12 cellular contexts compared by ENCODE assay signal in the genomic region with DNA sequence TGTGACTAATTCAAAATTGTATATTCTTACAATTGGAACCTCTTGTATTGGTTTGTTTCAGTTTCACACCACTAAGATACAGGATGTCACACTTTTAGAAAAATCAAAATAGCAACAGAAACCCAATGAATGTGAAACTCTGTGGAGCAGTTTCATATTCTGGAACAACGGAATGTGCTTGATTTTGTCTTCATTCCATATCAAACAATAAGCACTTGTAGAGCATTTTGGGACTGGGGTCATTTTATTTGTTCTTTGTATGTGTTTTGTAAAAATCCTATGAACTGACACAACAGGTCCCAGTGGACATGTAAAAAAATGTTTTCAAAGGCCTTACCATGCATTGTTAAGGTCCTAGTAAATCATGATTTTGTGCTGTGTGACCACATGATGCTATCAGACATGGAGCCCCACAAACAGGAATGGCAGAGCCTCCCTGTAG.
DNase-seq lines count a peak whose midpoint lies in the region; ATAC-seq and TF ChIP-seq lines count a peak whose summit lies in the region.
"Had no signal": no experiment of that assay in that cellular context is flagged by ENCODE, and none has a peak within 500 bp of the region (broad histone marks: within the 10 kb centered on the region; RNA-seq: fewer than 3 reads in every experiment).

No MANE protein-coding gene starts in this region.

- H3K9me2 ChIP-seq in GM23248 (ENCODE audit: insufficient read depth) (no peaks in the 10 kb centered on the region), SK-N-SH (no peaks in the 10 kb centered on the region)

- H2AFZ ChIP-seq in GM23248 (0 out of 2 replicates have a peak overlapping the region, but pooled peaks have one; percentile 7), SK-N-SH (ENCODE audit: low read depth) (no peak overlapping the region)

- H3K9me3 ChIP-seq in GM23248 (ENCODE audit: low read depth): no peaks in the 10 kb centered on the region
- no peaks in the 10 kb centered on the region for H3K9me3 ChIP-seq in SK-N-SH

- H3K4me1 Mint-ChIP-seq in stimulated activated naive CD8-positive, alpha-beta T cell treated with anti-CD3 and anti-CD28 coated beads, Interleukin-15, amount 100 ng/mL, for 72 hours: no peaks in the 10 kb centered on the region

- CTCF ChIA-PET in SK-N-SH (lab: Yijun Ruan, JAX): no interaction called here

- no peak overlapping the region for H3K27ac Mint-ChIP-seq in stimulated activated naive CD8-positive, alpha-beta T cell treated with anti-CD3 and anti-CD28 coated beads, Interleukin-15, amount 100 ng/mL, for 72 hours
- H3K27ac Mint-ChIP-seq: activated naive CD4-positive, alpha-beta T cell treated with anti-CD3 and anti-CD28 coated beads, Interleukin-2, amount 50 U/mL, for 72 hours; naive thymus-derived CD8-positive, alpha-beta T cell had no signal

- TF ChIP-seq RAD21 in SK-N-SH (IDR thresholded peaks at IDR 0.05; ENCODE audit: low read length): no peak

- DNase-seq in GM23248 (no peak), medulla oblongata (ENCODE audit: extremely low spot score) (peak; percentile 12), SK-N-SH (no peak), midbrain (lab: John Stamatoyannopoulos, UW) (no peak)
- no peak for DNase-seq in stimulated activated naive CD8-positive, alpha-beta T cell treated with anti-CD3 and anti-CD28 coated beads, Interleukin-15, amount 100 ng/mL, for 72 hours
- DNase-seq: effector CD8-positive, alpha-beta T cell; naive thymus-derived CD8-positive, alpha-beta T cell; WERI-Rb-1 had no signal

- H3K27me3 ChIP-seq in GM23248 (replicated peaks; ENCODE audit: insufficient read depth) (no peaks in the 10 kb centered on the region), SK-N-SH (ENCODE audit: insufficient read depth) (no peaks in the 10 kb centered on the region)

- ATAC-seq in GM18907 (IDR thresholded peaks at IDR 0.05; ENCODE audit: unreplicated experiment): peak; percentile 88
- ATAC-seq in HG03378 (IDR thresholded peaks at IDR 0.05; ENCODE audit: unreplicated experiment): peak; percentile 98
- no peak for ATAC-seq in HG02840 (IDR thresholded peaks at IDR 0.05; ENCODE audit: low FRiP score, unreplicated experiment)
- no peak for ATAC-seq in stimulated activated naive CD8-positive, alpha-beta T cell treated with anti-CD3 and anti-CD28 coated beads, Interleukin-15, amount 100 ng/mL, for 72 hours
- ATAC-seq: activated naive CD4-positive, alpha-beta T cell treated with anti-CD3 and anti-CD28 coated beads, Interleukin-2, amount 50 U/mL, for 72 hours; naive thymus-derived CD8-positive, alpha-beta T cell had no signal

- H3K27me3 Mint-ChIP-seq in stimulated activated naive CD8-positive, alpha-beta T cell treated with anti-CD3 and anti-CD28 coated beads, Interleukin-15, amount 100 ng/mL, for 72 hours: no peaks in the 10 kb centered on the region

- H3K79me2 ChIP-seq in GM23248 (ENCODE audit: insufficient read depth) (no peaks in the 10 kb centered on the region), SK-N-SH (ENCODE audit: insufficient read depth) (no peaks in the 10 kb centered on the region)

- peak overlapping the region; percentile 27 for H3K4me2 ChIP-seq in GM23248 (ENCODE audit: unreplicated experiment)
- no peak overlapping the region for H3K4me2 ChIP-seq in SK-N-SH

- peaks cover 0 to 11% of the 10 kb centered on the region in 2 donors for H3K9me3 Mint-ChIP-seq in stimulated activated naive CD8-positive, alpha-beta T cell treated with anti-CD3 and anti-CD28 coated beads, Interleukin-15, amount 100 ng/mL, for 72 hours

- H3K4me1 ChIP-seq in GM23248 (ENCODE audit: insufficient read depth): peaks cover 18% of the 10 kb centered on the region
- H3K4me1 ChIP-seq in SK-N-SH (ENCODE audit: control insufficient read depth in 1 of 2, insufficient read depth in 2 of 2, low read depth in 1 of 2, low read length in 1 of 2): peaks cover under 1 to 4% of the 10 kb centered on the region in 2 experiments; a peak in 1 of 4 replicates

- no peak overlapping the region for H3K4me3 Mint-ChIP-seq in stimulated activated naive CD8-positive, alpha-beta T cell treated with anti-CD3 and anti-CD28 coated beads, Interleukin-15, amount 100 ng/mL, for 72 hours
- H3K4me3 Mint-ChIP-seq: naive thymus-derived CD8-positive, alpha-beta T cell had no signal

- H3K9ac ChIP-seq in GM23248: no peak overlapping the region
- no peak overlapping the region for H3K9ac ChIP-seq in SK-N-SH

- H4K20me1 ChIP-seq in GM23248 (ENCODE audit: insufficient read depth) (no peaks in the 10 kb centered on the region), SK-N-SH (ENCODE audit: insufficient read depth) (no peaks in the 10 kb centered on the region)

- H3K4me3 ChIP-seq in GM23248 (no peak overlapping the region), SK-N-SH (ENCODE audit: low read depth in 2 of 2, low read length in 1 of 2) (no peak overlapping the region)

- H3K27ac ChIP-seq in GM23248 (peak overlapping the region; percentile 42), SK-N-SH (ENCODE audit: low read depth in 2 of 2, low read length in 1 of 2) (no peak overlapping the region)
- H3K27ac ChIP-seq: WERI-Rb-1 had no signal

- POLR2A ChIA-PET in SK-N-SH (lab: Yijun Ruan, JAX): no interaction called here

- no peak for TF ChIP-seq EP300 in SK-N-SH (IDR thresholded peaks at IDR 0.05; ENCODE audit: borderline replicate concordance in 1 of 2, low read depth in 1 of 2, low read length in 1 of 2)

- no peak for TF ChIP-seq CTCF in SK-N-SH (IDR thresholded peaks at IDR 0.05)

- WGBS in GM23248 (ENCODE audit: low coverage in 1 of 2, low lambda C conversion rate in 2 of 2, missing lambda C conversion rate in 2 of 2), 2 experiments: 42 to 50% methylated on average over 1 of the region's 1 CpG
- 95% methylated on average over 1 of the region's 1 CpG for WGBS in SK-N-SH (ENCODE audit: low lambda C conversion rate)

- H3K36me3 ChIP-seq in GM23248 (ENCODE audit: low read depth): no peaks in the 10 kb centered on the region
- H3K36me3 ChIP-seq in SK-N-SH (replicated peaks in 1 of 2; ENCODE audit: control insufficient read depth in 1 of 2, insufficient read depth in 2 of 2, low read length in 1 of 2): no peaks in the 10 kb centered on the region
- H3K36me3 ChIP-seq: WERI-Rb-1 had no signal

- in situ Hi-C loops in GM23248 (cut with MboI): no loop called here

- peaks cover 11% of the 10 kb centered on the region for H3F3A ChIP-seq in GM23248 (ENCODE audit: insufficient read depth)
- H3F3A ChIP-seq in SK-N-SH (replicated peaks; ENCODE audit: insufficient read depth): no peaks in the 10 kb centered on the region

TF ChIP-seq in SK-N-SH, 30 proteins besides CTCF, POLR2A, EP300 and RAD21 (continues in another document):
- no peak for TF ChIP-seq TAF1 (IDR thresholded peaks at IDR 0.05; ENCODE audit: borderline replicate concordance, low read depth, low read length)
- TF ChIP-seq, protein P1, sequence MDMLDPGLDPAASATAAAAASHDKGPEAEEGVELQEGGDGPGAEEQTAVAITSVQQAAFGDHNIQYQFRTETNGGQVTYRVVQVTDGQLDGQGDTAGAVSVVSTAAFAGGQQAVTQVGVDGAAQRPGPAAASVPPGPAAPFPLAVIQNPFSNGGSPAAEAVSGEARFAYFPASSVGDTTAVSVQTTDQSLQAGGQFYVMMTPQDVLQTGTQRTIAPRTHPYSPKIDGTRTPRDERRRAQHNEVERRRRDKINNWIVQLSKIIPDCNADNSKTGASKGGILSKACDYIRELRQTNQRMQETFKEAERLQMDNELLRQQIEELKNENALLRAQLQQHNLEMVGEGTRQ (IDR thresholded peaks at IDR 0.05; ENCODE audit: borderline replicate concordance, low read depth, low read length): no peak
- TF ChIP-seq ELF1 (IDR thresholded peaks at IDR 0.05): no peak
- TF ChIP-seq, protein P2, sequence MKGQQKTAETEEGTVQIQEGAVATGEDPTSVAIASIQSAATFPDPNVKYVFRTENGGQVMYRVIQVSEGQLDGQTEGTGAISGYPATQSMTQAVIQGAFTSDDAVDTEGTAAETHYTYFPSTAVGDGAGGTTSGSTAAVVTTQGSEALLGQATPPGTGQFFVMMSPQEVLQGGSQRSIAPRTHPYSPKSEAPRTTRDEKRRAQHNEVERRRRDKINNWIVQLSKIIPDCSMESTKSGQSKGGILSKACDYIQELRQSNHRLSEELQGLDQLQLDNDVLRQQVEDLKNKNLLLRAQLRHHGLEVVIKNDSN (IDR thresholded peaks at IDR 0.05; ENCODE audit: borderline replicate concordance, low read depth): no peak
- TF ChIP-seq TCF12 (IDR thresholded peaks at IDR 0.05): no peak
- TF ChIP-seq, protein P3, sequence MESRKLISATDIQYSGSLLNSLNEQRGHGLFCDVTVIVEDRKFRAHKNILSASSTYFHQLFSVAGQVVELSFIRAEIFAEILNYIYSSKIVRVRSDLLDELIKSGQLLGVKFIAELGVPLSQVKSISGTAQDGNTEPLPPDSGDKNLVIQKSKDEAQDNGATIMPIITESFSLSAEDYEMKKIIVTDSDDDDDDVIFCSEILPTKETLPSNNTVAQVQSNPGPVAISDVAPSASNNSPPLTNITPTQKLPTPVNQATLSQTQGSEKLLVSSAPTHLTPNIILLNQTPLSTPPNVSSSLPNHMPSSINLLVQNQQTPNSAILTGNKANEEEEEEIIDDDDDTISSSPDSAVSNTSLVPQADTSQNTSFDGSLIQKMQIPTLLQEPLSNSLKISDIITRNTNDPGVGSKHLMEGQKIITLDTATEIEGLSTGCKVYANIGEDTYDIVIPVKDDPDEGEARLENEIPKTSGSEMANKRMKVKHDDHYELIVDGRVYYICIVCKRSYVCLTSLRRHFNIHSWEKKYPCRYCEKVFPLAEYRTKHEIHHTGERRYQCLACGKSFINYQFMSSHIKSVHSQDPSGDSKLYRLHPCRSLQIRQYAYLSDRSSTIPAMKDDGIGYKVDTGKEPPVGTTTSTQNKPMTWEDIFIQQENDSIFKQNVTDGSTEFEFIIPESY (IDR thresholded peaks at IDR 0.05; ENCODE audit: borderline replicate concordance, low read depth): no peak
- TF ChIP-seq, protein P4, sequence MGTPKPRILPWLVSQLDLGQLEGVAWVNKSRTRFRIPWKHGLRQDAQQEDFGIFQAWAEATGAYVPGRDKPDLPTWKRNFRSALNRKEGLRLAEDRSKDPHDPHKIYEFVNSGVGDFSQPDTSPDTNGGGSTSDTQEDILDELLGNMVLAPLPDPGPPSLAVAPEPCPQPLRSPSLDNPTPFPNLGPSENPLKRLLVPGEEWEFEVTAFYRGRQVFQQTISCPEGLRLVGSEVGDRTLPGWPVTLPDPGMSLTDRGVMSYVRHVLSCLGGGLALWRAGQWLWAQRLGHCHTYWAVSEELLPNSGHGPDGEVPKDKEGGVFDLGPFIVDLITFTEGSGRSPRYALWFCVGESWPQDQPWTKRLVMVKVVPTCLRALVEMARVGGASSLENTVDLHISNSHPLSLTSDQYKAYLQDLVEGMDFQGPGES (IDR thresholded peaks at IDR 0.05; ENCODE audit: low read depth, low read length): no peak
- no peak for TF ChIP-seq NRF1 (IDR thresholded peaks at IDR 0.05; ENCODE audit: low read depth, low read length)

Comparison
In these comparisons a context has a peak if more than half of its experiments do, and no peak if none do; other contexts are left out.
1. ATAC-seq: peak in GM18907 (single experiment) and HG03378 (single experiment); none in HG02840 (single experiment) and stimulated activated naive CD8-positive, alpha-beta T cell treated with anti-CD3 and anti-CD28 coated beads, Interleukin-15, amount 100 ng/mL, for 72 hours (single experiment).